In genomic region chr1:219660666-219661463, GRCh38 we compare ENCODE assay signal across 9 cellular contexts. TPM values are rescaled to one million over a fixed set of nuclear protein-coding genes. Genes with fewer than 3 reads are reported as not detected.
DNase-seq lines count a peak whose midpoint lies in the region; ATAC-seq, FAIRE-seq and TF ChIP-seq lines count a peak whose summit lies in the region.
"Had no signal": no experiment of that assay in that cellular context is flagged by ENCODE, and none has a peak within 500 bp of the region (broad histone marks: within the 10 kb centered on the region; RNA-seq: fewer than 3 reads in every experiment).

No MANE protein-coding gene starts in this region.

- no peaks in the 10 kb centered on the region for H3K36me3 ChIP-seq in left ventricle myocardium inferior

- H3K4me3 ChIP-seq in left ventricle myocardium inferior: peak overlapping the region; percentile 50

- no peaks in the 10 kb centered on the region for H3K27me3 Mint-ChIP-seq in progenitor cell of endocrine pancreas

- TF ChIP-seq CTCF in GM13977 (IDR thresholded peaks at IDR 0.05; ENCODE audit: extremely low read depth, insufficient read depth, missing control alignments): peak; percentile 88
- peak; percentile 85 for TF ChIP-seq CTCF in left ventricle myocardium inferior (IDR thresholded peaks at IDR 0.05; ENCODE audit: borderline replicate concordance)
- peak; percentile 87 for TF ChIP-seq CTCF in progenitor cell of endocrine pancreas (IDR thresholded peaks at IDR 0.05; ENCODE audit: unreplicated experiment)

- H3K9me3 Mint-ChIP-seq in progenitor cell of endocrine pancreas (ENCODE audit: low read depth): no peaks in the 10 kb centered on the region
- H3K9me3 Mint-ChIP-seq: stimulated activated effector memory CD8-positive, alpha-beta T cell treated with anti-CD3 and anti-CD28 coated beads, Interleukin-12 subunit alpha, Interleukin-12 subunit beta, amount 100 ng/mL, for 72 hours had no signal

- TF ChIP-seq POLR2A in GM12891 (IDR thresholded peaks at IDR 0.05; ENCODE audit: low read depth, low read length): no peak

- DNase-seq in 8988T (peak; percentile 42), GM13977 (ENCODE audit: low spot score) (peak; percentile 46), NCI-H2196 (lab: John Stamatoyannopoulos, UW; ENCODE audit: unreplicated experiment) (peak; percentile 9), amniotic stem cell (lab: John Stamatoyannopoulos, UW) (peak; percentile 64), left ventricle myocardium inferior (peak; percentile 91), progenitor cell of endocrine pancreas (ENCODE audit: low spot score, unreplicated experiment) (peak; percentile 76), GM12891 (ENCODE audit: insufficient read length, low spot score) (no peak)

- H3K27me3 ChIP-seq in left ventricle myocardium inferior (ENCODE audit: low read depth): no peaks in the 10 kb centered on the region

- no peak for FAIRE-seq in GM12891 (lab: Jason Lieb, UNC)

- peak overlapping the region; percentile 79 for H3K27ac Mint-ChIP-seq in progenitor cell of endocrine pancreas
- H3K27ac Mint-ChIP-seq: stimulated activated effector memory CD8-positive, alpha-beta T cell treated with anti-CD3 and anti-CD28 coated beads, Interleukin-12 subunit alpha, Interleukin-12 subunit beta, amount 100 ng/mL, for 72 hours had no signal

- peak overlapping the region; percentile 69 for H3K4me3 Mint-ChIP-seq in progenitor cell of endocrine pancreas (ENCODE audit: low read depth)
- H3K4me3 Mint-ChIP-seq: stimulated activated effector memory CD8-positive, alpha-beta T cell treated with anti-CD3 and anti-CD28 coated beads, Interleukin-12 subunit alpha, Interleukin-12 subunit beta, amount 100 ng/mL, for 72 hours had no signal

- H3K9me3 ChIP-seq in left ventricle myocardium inferior (replicated peaks): no peaks in the 10 kb centered on the region

- H3K4me1 ChIP-seq in left ventricle myocardium inferior: peaks cover 40% of the 10 kb centered on the region

- H3K4me1 Mint-ChIP-seq in progenitor cell of endocrine pancreas (ENCODE audit: low read depth): peaks cover 47% of the 10 kb centered on the region

- intact Hi-C loops in left ventricle myocardium inferior (cut with micrococcal nuclease): no loop called here

- H3K36me3 Mint-ChIP-seq in progenitor cell of endocrine pancreas (ENCODE audit: insufficient read depth): no peaks in the 10 kb centered on the region
- H3K36me3 Mint-ChIP-seq: stimulated activated effector memory CD8-positive, alpha-beta T cell treated with anti-CD3 and anti-CD28 coated beads, Interleukin-12 subunit alpha, Interleukin-12 subunit beta, amount 100 ng/mL, for 72 hours had no signal

- in situ Hi-C loops in GM13977 (cut with MboI; ENCODE audit: low pct_unique_long_range_greater_than_20kb, low sequenced_read_pairs, unreplicated experiment): loop anchor here (10.0 kb wide), 1 partner anchor 144 kb away; no protein-coding TSS in a partner anchor

- ATAC-seq in HG02885 (IDR thresholded peaks at IDR 0.05; ENCODE audit: poor library complexity, unreplicated experiment): peak; percentile 58
- ATAC-seq: stimulated activated effector memory CD8-positive, alpha-beta T cell treated with anti-CD3 and anti-CD28 coated beads, Interleukin-12 subunit alpha, Interleukin-12 subunit beta, amount 100 ng/mL, for 72 hours had no signal

- H3K27ac ChIP-seq in left ventricle myocardium inferior (replicated peaks): peak overlapping the region; percentile 43

TF ChIP-seq in GM12891, 5 proteins besides CTCF, POLR2A, EP300 and RAD21:
- no peak for TF ChIP-seq POU2F2 (IDR thresholded peaks at IDR 0.05; ENCODE audit: low read depth, low read length)
- TF ChIP-seq POLR2AphosphoS5 (IDR thresholded peaks at IDR 0.05; ENCODE audit: low read depth, low read length): no peak
- no peak for TF ChIP-seq PAX5 (IDR thresholded peaks at IDR 0.05; ENCODE audit: insufficient read depth, low read length, severe bottlenecking)
- TF ChIP-seq TAF1 (IDR thresholded peaks at IDR 0.05; ENCODE audit: low read depth, low read length): no peak
- no peak for TF ChIP-seq SPI1 (IDR thresholded peaks at IDR 0.05; ENCODE audit: low read depth, low read length)

RNA-seq across cellular contexts. Expression of gene ZC3H11B, which starts 48.0 kb away (rescaled TPM):
- total RNA-seq in left ventricle myocardium inferior: 0.49 TPM
- 0.19 and 0.49 TPM in 2 replicates for total RNA-seq in progenitor cell of endocrine pancreas
- polyA plus RNA-seq in GM12891 (2012; ENCODE audit: low read depth, missing spikeins): 0.06 TPM
